10 cellular contexts compared by ENCODE assay signal in genomic region chr2:118112771-118113334, GRCh38. TPM values are rescaled to one million over a fixed set of nuclear protein-coding genes. Genes with fewer than 3 reads are reported as not detected.
DNase-seq lines count a peak whose midpoint lies in the region; ATAC-seq and TF ChIP-seq lines count a peak whose summit lies in the region.
"Had no signal": no experiment of that assay in that cellular context is flagged by ENCODE, and none has a peak within 500 bp of the region (broad histone marks: within the 10 kb centered on the region; RNA-seq: fewer than 3 reads in every experiment).

No MANE protein-coding gene starts in this region.

- H3K36me3 Mint-ChIP-seq in dendritic cell treated with granulocyte-macrophage colony-stimulating factor and Interleukin-4, amounts not matched to agents 40 ng/mL and 50 ng/mL, for 4 days (ENCODE audit: low read depth): peaks cover 55% of the 10 kb centered on the region

- H3K4me2 ChIP-seq in mesenchymal stem cell (ENCODE audit: low read length, poor library complexity, severe bottlenecking) (no peak overlapping the region), MM.1S (ENCODE audit: low read depth, low read length) (no peak overlapping the region)

- no peak overlapping the region for H3K23ac ChIP-seq in mesenchymal stem cell (ENCODE audit: low read length in 2 of 2)

- H4K8ac ChIP-seq in mesenchymal stem cell (ENCODE audit: low read length): no peak overlapping the region

- no peak overlapping the region for H3K4ac ChIP-seq in mesenchymal stem cell (ENCODE audit: low read depth in 1 of 2, low read length in 2 of 2)

- no peak overlapping the region for H2BK120ac ChIP-seq in mesenchymal stem cell (ENCODE audit: low read depth, low read length)

- H2BK12ac ChIP-seq in mesenchymal stem cell (ENCODE audit: low read length in 2 of 2): no peak overlapping the region

- H3K9me2 ChIP-seq in MM.1S (replicated peaks; ENCODE audit: insufficient read depth, low read length): no peaks in the 10 kb centered on the region

- no peaks in the 10 kb centered on the region for H3K9me3 ChIP-seq in mesenchymal stem cell (ENCODE audit: control insufficient read depth, low read length)
- no peaks in the 10 kb centered on the region for H3K9me3 ChIP-seq in MM.1S (replicated peaks; ENCODE audit: insufficient read depth, low read length)
- H3K9me3 ChIP-seq: neutrophil, transverse colon had no signal

- no peak overlapping the region for H3K14ac ChIP-seq in mesenchymal stem cell (ENCODE audit: low read length in 2 of 2)

- 43% methylated on average over 4 of the region's 4 CpGs for WGBS in mesenchymal stem cell

- H2AK5ac ChIP-seq in mesenchymal stem cell (ENCODE audit: low read length, severe bottlenecking): no peak overlapping the region

- H3F3A ChIP-seq in MM.1S (ENCODE audit: insufficient read depth, low read length): no peaks in the 10 kb centered on the region

- TF ChIP-seq CTCF in MM.1S (IDR thresholded peaks at IDR 0.05; ENCODE audit: low read length): no peak

- H3K4me3 ChIP-seq in mesenchymal stem cell (ENCODE audit: insufficient read depth in 1 of 2, low read depth in 1 of 2, low read length in 2 of 2): no peak overlapping the region
- no peak overlapping the region for H3K4me3 ChIP-seq in MM.1S (ENCODE audit: low read length)
- H3K4me3 ChIP-seq: transverse colon had no signal

- H2AFZ ChIP-seq in mesenchymal stem cell (ENCODE audit: low read depth, low read length) (no peak overlapping the region), MM.1S (ENCODE audit: low read length) (no peak overlapping the region)

- H3K9ac ChIP-seq in mesenchymal stem cell (ENCODE audit: low read length): no peak overlapping the region
- H3K9ac ChIP-seq in MM.1S (ENCODE audit: low read length): no peak overlapping the region

- H3K18ac ChIP-seq in mesenchymal stem cell (ENCODE audit: low read depth in 1 of 2, low read length in 2 of 2): no peak overlapping the region

- no peak for ATAC-seq in GM21619 (IDR thresholded peaks at IDR 0.05; ENCODE audit: unreplicated experiment)

- H3K79me1 ChIP-seq in mesenchymal stem cell (replicated peaks; ENCODE audit: low read length, poor library complexity, severe bottlenecking): peaks cover 2% of the 10 kb centered on the region

- H3K27ac ChIP-seq in mesenchymal stem cell (ENCODE audit: low read length, poor library complexity, severe bottlenecking) (no peak overlapping the region), MM.1S (ENCODE audit: low read length) (no peak overlapping the region)
- H3K27ac ChIP-seq: neutrophil, transverse colon had no signal

- no peaks in the 10 kb centered on the region for H3K27me3 Mint-ChIP-seq in dendritic cell treated with granulocyte-macrophage colony-stimulating factor and Interleukin-4, amounts not matched to agents 40 ng/mL and 50 ng/mL, for 4 days

- H4K20me1 ChIP-seq in MM.1S (ENCODE audit: insufficient read depth, low read length): no peaks in the 10 kb centered on the region

- peaks cover 3 to 29% of the 10 kb centered on the region in 2 experiments for H3K36me3 ChIP-seq in mesenchymal stem cell (ENCODE audit: control insufficient read depth in 1 of 2, insufficient read depth in 2 of 2, low read depth in 1 of 2, low read length in 2 of 2)
- peaks cover 3% of the 10 kb centered on the region; the same call in 1 of the 2 replicates for H3K36me3 ChIP-seq in MM.1S (replicated peaks; ENCODE audit: insufficient read depth, low read length)

- H3K27ac Mint-ChIP-seq in dendritic cell treated with granulocyte-macrophage colony-stimulating factor and Interleukin-4, amounts not matched to agents 40 ng/mL and 50 ng/mL, for 4 days: peak overlapping the region; percentile 54

- no peaks in the 10 kb centered on the region for H3K79me2 ChIP-seq in MM.1S (ENCODE audit: low read length)

- H2BK15ac ChIP-seq in mesenchymal stem cell (ENCODE audit: low read depth, poor library complexity, severe bottlenecking): no peak overlapping the region

- DNase-seq in EH (ENCODE audit: low read depth): peak; percentile 84
- DNase-seq in NCI-H2196 (lab: John Stamatoyannopoulos, UW; ENCODE audit: unreplicated experiment): peak; percentile 33
- DNase-seq in mesenchymal stem cell: peak; percentile 72
- no peak for DNase-seq in MM.1S
- DNase-seq in NCI-H2171 (lab: John Stamatoyannopoulos, UW): no peak
- DNase-seq in amniotic stem cell (lab: John Stamatoyannopoulos, UW): no peak
- DNase-seq: transverse colon had no signal

- no peaks in the 10 kb centered on the region for H3K4me1 ChIP-seq in mesenchymal stem cell (ENCODE audit: control insufficient read depth, insufficient read depth, low read depth, low read length)
- H3K4me1 ChIP-seq in MM.1S (ENCODE audit: low read length): no peaks in the 10 kb centered on the region
- H3K4me1 ChIP-seq: transverse colon had no signal

- no peaks in the 10 kb centered on the region for H3K9me3 Mint-ChIP-seq in dendritic cell treated with granulocyte-macrophage colony-stimulating factor and Interleukin-4, amounts not matched to agents 40 ng/mL and 50 ng/mL, for 4 days

- intact Hi-C loops in dendritic cell treated with granulocyte-macrophage colony-stimulating factor and Interleukin-4, amounts not matched to agents 40 ng/mL and 50 ng/mL, for 4 days (cut with micrococcal nuclease): no loop called here

- H4K91ac ChIP-seq in mesenchymal stem cell (ENCODE audit: low read length): no peak overlapping the region

- H3K27me3 ChIP-seq in mesenchymal stem cell (ENCODE audit: control insufficient read depth in 1 of 2, insufficient read depth in 1 of 2, low read length in 2 of 2) (no peaks in the 10 kb centered on the region), MM.1S (replicated peaks; ENCODE audit: insufficient read depth, low read length) (no peaks in the 10 kb centered on the region)
- H3K27me3 ChIP-seq: neutrophil, transverse colon had no signal

- no peak overlapping the region for H2BK5ac ChIP-seq in mesenchymal stem cell (ENCODE audit: low read depth, low read length, poor library complexity, severe bottlenecking)

- H3K4me3 Mint-ChIP-seq in dendritic cell treated with granulocyte-macrophage colony-stimulating factor and Interleukin-4, amounts not matched to agents 40 ng/mL and 50 ng/mL, for 4 days: no peak overlapping the region

- peaks cover 31% of the 10 kb centered on the region for H3K4me1 Mint-ChIP-seq in dendritic cell treated with granulocyte-macrophage colony-stimulating factor and Interleukin-4, amounts not matched to agents 40 ng/mL and 50 ng/mL, for 4 days (ENCODE audit: low read depth)

RNA-seq across cellular contexts. Expression of gene INSIG2, which starts 24.6 kb away (rescaled TPM):
- 10.1 TPM for polyA plus RNA-seq in mesenchymal stem cell (2013, experiment 1 of 2)
- polyA plus RNA-seq in mesenchymal stem cell (2013, experiment 2 of 2): 10.5 TPM

Comparison
In these comparisons a context has a peak if more than half of its experiments do, and no peak if none do; other contexts are left out.
1. DNase-seq: peak in EH (single experiment), NCI-H2196 (single experiment) and mesenchymal stem cell (single experiment); none in MM.1S (single experiment), NCI-H2171 (single experiment) and amniotic stem cell (single experiment).